In genomic region chr18:3179430-3180089, GRCh38 we compare ENCODE assay signal across 8 cellular contexts. TPM values are rescaled to one million over a fixed set of nuclear protein-coding genes. Genes with fewer than 3 reads are reported as not detected.
DNase-seq lines count a peak whose midpoint lies in the region; ATAC-seq, FAIRE-seq and TF ChIP-seq lines count a peak whose summit lies in the region.
"Had no signal": no experiment of that assay in that cellular context is flagged by ENCODE, and none has a peak within 500 bp of the region (broad histone marks: within the 10 kb centered on the region; RNA-seq: fewer than 3 reads in every experiment).

No MANE protein-coding gene starts in this region.

- in situ Hi-C loops in gastrocnemius medialis (cut with MboI; ENCODE audit: low sequenced_read_pairs in 4 of 4), result no loop called here

- H3K79me2 ChIP-seq in OCI-LY7 (ENCODE audit: insufficient read depth, low read depth, low read length), result no peaks in the 10 kb centered on the region

- no peaks in the 10 kb centered on the region for H3K9me3 ChIP-seq in OCI-LY7 (ENCODE audit: low read length)
- no peaks in the 10 kb centered on the region for H3K9me3 ChIP-seq in gastrocnemius medialis
- no peaks in the 10 kb centered on the region for H3K9me3 ChIP-seq in small intestine (ENCODE audit: control insufficient read depth, low read depth)

- H3K9me2 ChIP-seq in OCI-LY7 (ENCODE audit: insufficient read depth, low read length), result no peaks in the 10 kb centered on the region

- peak overlapping the region; percentile 77 for H2AFZ ChIP-seq in OCI-LY7 (ENCODE audit: low read length)

- H4K20me1 ChIP-seq in OCI-LY7 (ENCODE audit: insufficient read depth, low read length), result no peaks in the 10 kb centered on the region

- DNase-seq in OCI-LY7 (ENCODE audit: low spot score), result peak; percentile 95
- peak in 1 of 2 donors; percentile 29 for DNase-seq in gastrocnemius medialis
- no peak for DNase-seq in small intestine
- DNase-seq in NCI-H2227 treated with DMSO at 0.1 percent for 48 hours (lab: John Stamatoyannopoulos, UW), result no peak
- no peak for DNase-seq in DMS153 treated with DMSO at 0.1 percent for 48 hours (lab: John Stamatoyannopoulos, UW; ENCODE audit: unreplicated experiment)

- no peak for TF ChIP-seq CTCF in OCI-LY7 (conservative IDR thresholded peaks at IDR 0.05; ENCODE audit: low read length)
- TF ChIP-seq CTCF in gastrocnemius medialis (IDR thresholded peaks at IDR 0.05 in 4 of 5, conservative IDR thresholded peaks at IDR 0.05 in 1 of 5), result no peak

- H3K36me3 ChIP-seq in OCI-LY7 (ENCODE audit: insufficient read depth, low read length) (no peaks in the 10 kb centered on the region), gastrocnemius medialis (peaks cover 0 to 7% of the 10 kb centered on the region in 2 donors), small intestine (ENCODE audit: control insufficient read depth in 2 of 2, insufficient read depth in 2 of 2, low read length in 2 of 2) (no peaks in the 10 kb centered on the region)

- CTCF ChIA-PET in OCI-LY7 (lab: Charles Lee; ENCODE audit: unreplicated experiment), result interaction anchor here (1.4 kb wide), 1 partner anchor 13 kb away, joined by 3 read pairs; no protein-coding TSS in a partner anchor

- H3K27ac ChIP-seq in OCI-LY7 (ENCODE audit: low read depth, low read length, poor library complexity, severe bottlenecking) (peak overlapping the region; percentile 91), gastrocnemius medialis (peak overlapping the region; percentile 76 to 85 (median 80)), small intestine (ENCODE audit: low read depth in 1 of 2, low read length in 1 of 2) (peak overlapping the region in 1 of 2 donors; percentile 12)

- H3K4me1 ChIP-seq in OCI-LY7 (ENCODE audit: insufficient read depth, low read length, poor library complexity, severe bottlenecking), result peaks cover 61% of the 10 kb centered on the region
- peaks cover 18 to 20% of the 10 kb centered on the region in 2 donors for H3K4me1 ChIP-seq in gastrocnemius medialis
- H3K4me1 ChIP-seq in small intestine (ENCODE audit: control insufficient read depth in 2 of 2, insufficient read depth in 1 of 2, low read depth in 1 of 2, low read length in 1 of 2), result no peaks in the 10 kb centered on the region

- H3K4me2 ChIP-seq in OCI-LY7 (ENCODE audit: low read length), result peak overlapping the region; percentile 63

- H3K4me3 ChIP-seq in OCI-LY7 (ENCODE audit: low read depth, low read length, poor library complexity, severe bottlenecking), result peak overlapping the region; percentile 39
- no peak overlapping the region for H3K4me3 ChIP-seq in gastrocnemius medialis
- no peak overlapping the region for H3K4me3 ChIP-seq in small intestine (ENCODE audit: low read depth in 1 of 2, low read length in 2 of 2)

- 62 to 78% (median 75%) methylated on average over 10 of the region's 10 CpGs for WGBS in small intestine, 3 donors

- H3K27me3 ChIP-seq in gastrocnemius medialis (no peaks in the 10 kb centered on the region), small intestine (ENCODE audit: control insufficient read depth in 2 of 2, insufficient read depth in 2 of 2, low read length in 2 of 2) (no peaks in the 10 kb centered on the region)

- peak; percentile 57 for ATAC-seq in GM19351 (IDR thresholded peaks at IDR 0.05; ENCODE audit: unreplicated experiment)
- ATAC-seq in HG02943 (IDR thresholded peaks at IDR 0.05; ENCODE audit: low read depth, unreplicated experiment), result peak; percentile 56
- peak; percentile 58 to 88 for ATAC-seq in gastrocnemius medialis

- intact Hi-C loops in OCI-LY7 (cut with micrococcal nuclease; ENCODE audit: unreplicated experiment) (loop anchor here (1.0 to 10.0 kb wide), 4 partner anchors 67 to 525 kb away; partner anchors contain the start of gene SMCHD1), gastrocnemius medialis (cut with DNase I; ENCODE audit: low total_unique reads) (no loop called here)

- BruUV-seq in OCI-LY7 (replicated peaks; lab: Mats Ljungman, UMichigan), result TSS peak; percentile 93

- FAIRE-seq in small intestine (lab: Jason Lieb, UNC), result no peak
- FAIRE-seq: TTC549 had no signal

- POLR2A ChIA-PET in OCI-LY7 (lab: Charles Lee), result interaction anchor here (0.7 to 4.4 kb wide), 20 partner anchors 10 to 537 kb away, joined by 3 to 50 read pairs (median 4); partner anchors contain the start of gene MYL12A

- no peak for TF ChIP-seq POLR2A in gastrocnemius medialis (IDR thresholded peaks at IDR 0.05)

RNA-seq across cellular contexts. Expression of gene MYOM1, which starts 40.2 kb away (rescaled TPM):
- total RNA-seq in OCI-LY7 (2014; rRNA removed; shearing (Covaris generic)), result 3.8 and 5.7 TPM in 2 replicates
- total RNA-seq in OCI-LY7 (2022) (2.3 and 2.4 TPM in 2 replicates), gastrocnemius medialis (100 to 1,000 TPM; 245 to 307 (median 273) TPM)
- polyA plus RNA-seq in small intestine, result 1 to 10 TPM; 1.5 to 2.9 (median 2.7) TPM

Comparison
In these comparisons a context has a peak if more than half of its experiments do, and no peak if none do; other contexts are left out.
1. RNA of gene MYOM1, which starts 40.2 kb away (total RNA-seq): 245 to 307 TPM in gastrocnemius medialis; 2.3 to 5.7 TPM in OCI-LY7; every median in the first group is over 10 times any median in the second.
2. Peak in every context shown above with its lines, with median percentiles within 50 percentile points of each other: ATAC-seq.